ENCODE assay signal across 11 cellular contexts in the genomic region with DNA sequence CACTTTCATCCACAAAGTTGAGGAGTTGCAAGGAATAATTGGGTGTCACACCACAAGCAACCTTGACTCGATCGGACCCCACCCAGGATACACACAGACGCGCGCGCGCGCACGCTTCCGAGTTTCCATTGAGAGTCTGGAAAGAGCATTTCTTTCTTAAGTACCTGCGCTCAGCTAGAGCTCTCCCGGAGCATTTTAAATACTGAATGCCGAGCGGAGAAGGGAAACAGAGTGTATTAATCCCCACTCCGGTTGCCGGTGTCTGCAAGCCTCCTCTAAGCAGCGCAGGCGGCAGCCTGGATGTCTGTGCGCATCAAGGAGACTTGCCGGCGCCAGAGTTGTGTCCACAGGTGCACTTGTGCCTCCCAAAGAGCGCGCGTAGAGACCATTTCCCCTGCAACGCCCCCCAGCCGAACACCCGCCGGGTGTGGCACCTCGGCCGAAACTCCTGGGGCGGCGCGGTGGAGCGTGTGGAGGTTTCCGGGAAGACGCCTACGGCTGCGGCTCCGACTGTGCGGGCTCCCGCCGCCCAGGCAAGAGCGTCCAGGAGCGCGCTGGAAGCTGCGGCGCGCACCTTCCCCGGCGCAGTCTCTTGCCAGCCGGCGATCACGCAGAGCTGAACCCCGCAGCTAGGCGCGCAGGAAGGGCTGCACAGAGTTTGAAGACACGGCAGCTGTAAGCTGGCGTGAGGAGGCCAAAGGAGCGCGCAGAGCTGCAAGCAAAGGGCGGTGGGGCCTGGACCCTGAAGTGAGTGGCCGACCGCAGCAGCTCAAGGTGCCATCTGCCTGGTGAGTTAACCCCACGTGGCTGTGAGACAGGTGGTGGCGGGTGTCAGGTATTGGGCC. TPM values are rescaled to one million over a fixed set of nuclear protein-coding genes. Genes with fewer than 3 reads are reported as not detected.
DNase-seq lines count a peak whose midpoint lies in the region; ATAC-seq and TF ChIP-seq lines count a peak whose summit lies in the region.
"Had no signal": no experiment of that assay in that cellular context is flagged by ENCODE, and none has a peak within 500 bp of the region (broad histone marks: within the 10 kb centered on the region; RNA-seq: fewer than 3 reads in every experiment).

No MANE protein-coding gene starts in this region.

- H3K27ac ChIP-seq in H9 (ENCODE audit: insufficient read length, low read depth, low read length): no peak overlapping the region

- H3K23me2 ChIP-seq in H9 (ENCODE audit: insufficient read length, low read depth, low read length, poor library complexity, severe bottlenecking): peaks cover 58% of the 10 kb centered on the region

- no peaks in the 10 kb centered on the region; the same call in 1 of the 2 replicates for H3K79me2 ChIP-seq in H9 (ENCODE audit: insufficient read depth, low read length)

- peak overlapping the region; percentile 71 for H3K4me2 ChIP-seq in H9 (ENCODE audit: insufficient read depth, insufficient read length, low read length)

- ATAC-seq in GM19467 (IDR thresholded peaks at IDR 0.05; ENCODE audit: unreplicated experiment) (no peak), GM21825 (IDR thresholded peaks at IDR 0.05; ENCODE audit: unreplicated experiment) (no peak)

- no CpG with 5 or more reads among the region's 65 CpGs for WGBS in H9 (ENCODE audit: extremely low coverage, insufficient read length, low lambda C conversion rate)

- peaks cover 58 to 64% of the 10 kb centered on the region in 2 experiments for H3K4me1 Mint-ChIP-seq in H9
- H3K4me1 Mint-ChIP-seq in progenitor cell of endocrine pancreas (ENCODE audit: low read depth): peaks cover 20% of the 10 kb centered on the region
- H3K4me1 Mint-ChIP-seq in CD14-positive monocyte: peaks cover 1% of the 10 kb centered on the region

- H3K36me3 Mint-ChIP-seq in H9 (ENCODE audit: insufficient read depth in 1 of 3, low read depth in 3 of 3) (peaks cover 17 to 84% (median 39%) of the 10 kb centered on the region in 3 experiments), progenitor cell of endocrine pancreas (ENCODE audit: insufficient read depth) (no peaks in the 10 kb centered on the region), CD14-positive monocyte (no peaks in the 10 kb centered on the region)

- no peak overlapping the region for H2BK12ac ChIP-seq in H9 (ENCODE audit: insufficient read length, low read depth, low read length)

- no peak overlapping the region for H3K14ac ChIP-seq in H9 (ENCODE audit: insufficient read depth, low read length)

- H3K23ac ChIP-seq in H9 (ENCODE audit: insufficient read length, low read depth, low read length): no peak overlapping the region

- H4K91ac ChIP-seq in H9 (ENCODE audit: insufficient read length, low read depth, low read length): no peak overlapping the region

- no peaks in the 10 kb centered on the region for H4K20me1 ChIP-seq in H9 (ENCODE audit: control insufficient read depth, insufficient read depth, insufficient read length)

- TF ChIP-seq CTCF in H9 (conservative IDR thresholded peaks at IDR 0.05) (no peak), fibroblast of the aortic adventitia (IDR thresholded peaks at IDR 0.05; ENCODE audit: insufficient read depth, low read length) (no peak), progenitor cell of endocrine pancreas (IDR thresholded peaks at IDR 0.05; ENCODE audit: unreplicated experiment) (no peak), CD14-positive monocyte (IDR thresholded peaks at IDR 0.05) (no peak)

- H3K4me1 ChIP-seq in H9 (ENCODE audit: insufficient read depth, low read length): peaks cover 4% of the 10 kb centered on the region; the same call in 1 of the 2 replicates

- H3K79me1 ChIP-seq in H9 (ENCODE audit: insufficient read depth, low read depth, low read length, poor library complexity, severe bottlenecking): no peaks in the 10 kb centered on the region

- no peak overlapping the region for H2BK120ac ChIP-seq in H9 (ENCODE audit: low read depth, low read length, poor library complexity, severe bottlenecking)

- H3K27me3 Mint-ChIP-seq in H9 (ENCODE audit: low read depth): peaks cover 98% of the 10 kb centered on the region
- peaks cover 95% of the 10 kb centered on the region for H3K27me3 Mint-ChIP-seq in progenitor cell of endocrine pancreas
- peaks cover 91 to 94% (median 93%) of the 10 kb centered on the region in 3 donors for H3K27me3 Mint-ChIP-seq in CD14-positive monocyte (ENCODE audit: low read depth in 3 of 3)

- no peak overlapping the region for H2AFZ ChIP-seq in H9 (ENCODE audit: low read length)

- no peak overlapping the region for H3K4me3 ChIP-seq in fibroblast of the aortic adventitia (ENCODE audit: low read depth, low read length)

- H2BK20ac ChIP-seq in H9 (ENCODE audit: low read depth, low read length, poor library complexity, severe bottlenecking): no peak overlapping the region

- peak overlapping the region; percentile 5 for H3K9ac ChIP-seq in H9 (ENCODE audit: extremely low read depth, insufficient read length, low read length)

- H3T11ph ChIP-seq in H9 (ENCODE audit: low read length): no peak overlapping the region

- H3K56ac ChIP-seq in H9 (ENCODE audit: insufficient read length, low read depth, low read length): no peak overlapping the region

- H2AK5ac ChIP-seq in H9 (ENCODE audit: insufficient read length, low read length): no peak overlapping the region

- H3K4ac ChIP-seq in H9 (ENCODE audit: low read depth, low read length): no peak overlapping the region

- H3K18ac ChIP-seq in H9 (ENCODE audit: insufficient read length, low read depth, low read length): no peak overlapping the region

- DNase-seq in H9 (peak; percentile 55), NCI-H2227 treated with DMSO at 0.1 percent for 48 hours (lab: John Stamatoyannopoulos, UW) (peak; percentile 23), fibroblast of the aortic adventitia (ENCODE audit: low read depth) (peak; percentile 14), progenitor cell of endocrine pancreas (ENCODE audit: low spot score, unreplicated experiment) (no peak), CD14-positive monocyte (ENCODE audit: low spot score) (no peak)
- DNase-seq in activated naive CD4-positive, alpha-beta T cell (lab: John Stamatoyannopoulos, UW): no peak
- DNase-seq: T-helper 1 cell had no signal

- H3K9me3 Mint-ChIP-seq in H9: no peaks in the 10 kb centered on the region
- H3K9me3 Mint-ChIP-seq in progenitor cell of endocrine pancreas (ENCODE audit: low read depth): no peaks in the 10 kb centered on the region
- H3K9me3 Mint-ChIP-seq in CD14-positive monocyte: peaks cover 4 to 42% (median 26%) of the 10 kb centered on the region in 7 donors

- H2BK5ac ChIP-seq in H9 (ENCODE audit: insufficient read length, low read length): no peak overlapping the region

- no peak overlapping the region for H4K8ac ChIP-seq in H9 (replicated peaks; ENCODE audit: insufficient read length, low read depth, low read length)

- H4K5ac ChIP-seq in H9 (ENCODE audit: insufficient read length, low read depth, low read length): no peak overlapping the region

- H3K27me3 ChIP-seq in H9 (ENCODE audit: insufficient read depth, low read length): peaks cover 32% of the 10 kb centered on the region; the same call in 1 of the 2 replicates

- peak overlapping the region; percentile 49 to 98 (median 96); a peak in 6 of 7 replicates for H3K27ac Mint-ChIP-seq in H9
- H3K27ac Mint-ChIP-seq in progenitor cell of endocrine pancreas: peak overlapping the region; percentile 63
- no peak overlapping the region for H3K27ac Mint-ChIP-seq in CD14-positive monocyte

- H3K4me3 Mint-ChIP-seq in H9 (peak overlapping the region; percentile 85 to 93), progenitor cell of endocrine pancreas (ENCODE audit: low read depth) (peak overlapping the region; percentile 62), CD14-positive monocyte (peak overlapping the region in 1 of 2 donors; percentile 79)

- no peaks in the 10 kb centered on the region for H3K9me3 ChIP-seq in H9 (ENCODE audit: control insufficient read depth, low read depth, low read length)

- intact Hi-C loops in CD14-positive monocyte (cut with micrococcal nuclease): no loop called here

- no peak overlapping the region for H2BK15ac ChIP-seq in H9 (ENCODE audit: low read depth, low read length)

RNA-seq across cellular contexts. Expression of a gene that starts 1.1 kb away (rescaled TPM):
- total RNA-seq in H9 (2021): 37.8 and 41.5 TPM in 2 replicates
- total RNA-seq in fibroblast of the aortic adventitia (ENCODE audit: low replicate concordance): not detected in 2 replicates
- total RNA-seq in progenitor cell of endocrine pancreas: not detected in 2 replicates
- not detected for polyA plus RNA-seq in CD14-positive monocyte
- total RNA-seq: lung microvascular endothelial cell had no signal
- polyA plus RNA-seq: adipose tissue had no signal

Comparison
In these comparisons a context has a peak if more than half of its experiments do, and no peak if none do; other contexts are left out.
1. DNase-seq: peak in H9 (single experiment), NCI-H2227 treated with DMSO at 0.1 percent for 48 hours (single experiment) and fibroblast of the aortic adventitia (single experiment); none in progenitor cell of endocrine pancreas (single experiment), activated naive CD4-positive, alpha-beta T cell (0 of 4) and CD14-positive monocyte (single experiment).
2. H3K27ac Mint-ChIP-seq: peak in H9 (3 of 3) and progenitor cell of endocrine pancreas (single experiment); none in CD14-positive monocyte (0 of 7).
3. RNA of a gene that starts 1.1 kb away (total RNA-seq): 37.8 to 41.5 TPM in H9; not detected in fibroblast of the aortic adventitia and not detected in progenitor cell of endocrine pancreas; every median in the first group is over 10 times any median in the second.